ENCODE assay signal across 20 cellular contexts in the genomic region with DNA sequence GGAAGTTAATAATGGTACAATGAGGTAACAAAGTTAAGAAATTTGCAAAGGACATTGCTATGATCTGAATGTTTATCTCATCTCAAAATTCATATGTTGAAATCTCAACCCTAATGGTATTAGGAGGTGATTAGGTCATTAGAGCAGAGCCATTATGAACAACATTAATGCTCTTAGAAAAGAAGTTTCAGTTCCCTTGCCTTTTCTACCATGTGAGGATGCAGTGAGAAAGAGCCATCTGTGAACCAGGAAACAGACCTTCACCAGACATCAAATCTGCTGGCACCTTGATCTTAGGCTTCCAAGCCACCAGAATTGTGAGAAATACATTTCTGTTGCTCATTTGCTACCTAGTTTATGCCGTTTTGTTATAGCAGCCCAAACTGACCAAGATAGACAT.
"Had no signal": no experiment of that assay in that cellular context is flagged by ENCODE, and none has a peak within 500 bp of the region (broad histone marks: within the 10 kb centered on the region; RNA-seq: fewer than 3 reads in every experiment).

No MANE protein-coding gene starts in this region.

- ATAC-seq: foreskin keratinocyte; left cardiac atrium; lower lobe of right lung; pancreas; psoas muscle; right lobe of liver; stimulated activated effector memory CD8-positive, alpha-beta T cell treated with anti-CD3 and anti-CD28 coated beads, Interleukin-12 subunit alpha, Interleukin-12 subunit beta, amount 100 ng/mL, for 72 hours; stimulated activated naive CD8-positive, alpha-beta T cell treated with anti-CD3 and anti-CD28 coated beads, Interleukin-15, Interleukin-2, amounts not matched to agents 100 U/mL and 50 U/mL, for 24 hours had no signal

- DNase-seq: effector CD4-positive, alpha-beta T cell; endodermal cell; erythroblast; foreskin keratinocyte; immature natural killer cell; kidney; left cardiac atrium; left ventricle myocardium inferior; lower lobe of right lung; midbrain; occipital lobe; pancreas; psoas muscle; retina; right lobe of liver; stimulated activated CD4-positive, alpha-beta T cell treated with anti-CD3 and anti-CD28 coated beads, Interleukin-4, amount 100 ng/mL, for 1 hour; stimulated activated CD8-positive, alpha-beta memory T cell treated with anti-CD3 and anti-CD28 coated beads, Interleukin-4, amount 100 ng/mL, for 48 hours; stimulated activated naive CD8-positive, alpha-beta T cell treated with anti-CD3 and anti-CD28 coated beads, Interleukin-15, Interleukin-2, amounts not matched to agents 100 U/mL and 50 U/mL, for 24 hours; thyroid gland had no signal
